27 cellular contexts compared by ENCODE assay signal in genomic region chr5:115165790-115166189, GRCh38.
"Had no signal": no experiment of that assay in that cellular context is flagged by ENCODE, and none has a peak within 500 bp of the region (broad histone marks: within the 10 kb centered on the region; RNA-seq: fewer than 3 reads in every experiment).

No MANE protein-coding gene starts in this region.

- H3K27ac ChIP-seq: coronary artery, epithelial cell of prostate, esophagus squamous epithelium, gastrocnemius medialis, heart right ventricle, left lung, lower lobe of right lung had no signal

- H3K27ac Mint-ChIP-seq: dendritic cell treated with granulocyte-macrophage colony-stimulating factor and Interleukin-4, amounts not matched to agents 40 ng/mL and 50 ng/mL, for 4 days; effector memory CD8-positive, alpha-beta T cell; endodermal cell; mesothelial cell of epicardium had no signal

- DNase-seq: effector CD8-positive, alpha-beta T cell; effector memory CD8-positive, alpha-beta T cell; endodermal cell; erythroblast; esophagus squamous epithelium; foreskin fibroblast; foreskin melanocyte; gastrocnemius medialis; glutamatergic neuron; head of caudate nucleus; heart right ventricle; hippocampal formation; left cardiac atrium; left ventricle myocardium superior; lower lobe of right lung; mesenchymal stem cell; mucosa of descending colon had no signal

- H3K9me3 ChIP-seq: gastrocnemius medialis, left lung, lower lobe of right lung had no signal

- H3K36me3 ChIP-seq: esophagus squamous epithelium, gastrocnemius medialis, heart right ventricle, left lung, lower lobe of right lung had no signal

- FAIRE-seq: colon, endometrium, islet of Langerhans, keratinocyte had no signal

- H3K4me3 Mint-ChIP-seq: dendritic cell treated with granulocyte-macrophage colony-stimulating factor and Interleukin-4, amounts not matched to agents 40 ng/mL and 50 ng/mL, for 4 days; effector memory CD8-positive, alpha-beta T cell; endodermal cell; mesothelial cell of epicardium had no signal

- ATAC-seq: effector memory CD8-positive, alpha-beta T cell; esophagus mucosa; gastrocnemius medialis; heart right ventricle; left cardiac atrium; left lung; left ventricle myocardium superior; lower lobe of right lung; mucosa of descending colon had no signal

- H3K4me3 ChIP-seq: coronary artery, esophagus squamous epithelium, gastrocnemius medialis, heart right ventricle, left lung, lower lobe of right lung, mucosa of descending colon had no signal
